Comparison of ENCODE assay signal across 8 cellular contexts in genomic region chr10:63707254-63707910, GRCh38.
A peak's percentile ranks its signal among the peaks of the same experiment; 100 is the strongest.
DNase-seq lines count a peak whose midpoint lies in the region; ATAC-seq, FAIRE-seq and TF ChIP-seq lines count a peak whose summit lies in the region.

No MANE protein-coding gene starts in this region.

- H3K27ac Mint-ChIP-seq in activated T-helper 17 cell treated with anti-CD3 and anti-CD28 coated beads, Interleukin-2, amount 50 U/mL, for 72 hours, result peak overlapping the region; percentile 85

- H3K36me3 Mint-ChIP-seq in activated T-helper 17 cell treated with anti-CD3 and anti-CD28 coated beads, Interleukin-2, amount 50 U/mL, for 72 hours (ENCODE audit: low read depth), result no peaks in the 10 kb centered on the region

- DNase-seq in GM12891 (ENCODE audit: insufficient read length, low spot score) (peak; percentile 21), M059J (ENCODE audit: low read depth) (peak; percentile 99), left ventricle myocardium superior (no peak), stromal cell of bone marrow (ENCODE audit: low read depth) (peak; percentile 98), NCI-H345 treated with DMSO at 0.1 percent for 48 hours (lab: John Stamatoyannopoulos, UW; ENCODE audit: unreplicated experiment) (no peak), NCI-H526 (lab: John Stamatoyannopoulos, UW) (no peak)

- peak; percentile 63 for ATAC-seq in GM21737 (IDR thresholded peaks at IDR 0.05; ENCODE audit: unreplicated experiment)
- peak; percentile 97 for ATAC-seq in activated T-helper 17 cell treated with anti-CD3 and anti-CD28 coated beads, Interleukin-2, amount 50 U/mL, for 72 hours (replicated peaks)
- ATAC-seq in left ventricle myocardium superior, result peak; percentile 53

- FAIRE-seq in GM12891 (lab: Jason Lieb, UNC), result peak; percentile 40

- H3K4me1 Mint-ChIP-seq in activated T-helper 17 cell treated with anti-CD3 and anti-CD28 coated beads, Interleukin-2, amount 50 U/mL, for 72 hours, result peaks cover 12% of the 10 kb centered on the region

- peak overlapping the region; percentile 33 for H3K4me3 Mint-ChIP-seq in activated T-helper 17 cell treated with anti-CD3 and anti-CD28 coated beads, Interleukin-2, amount 50 U/mL, for 72 hours

- intact Hi-C loops in left ventricle myocardium superior (cut with micrococcal nuclease), result no loop called here

- no peak for TF ChIP-seq POLR2A in GM12891 (IDR thresholded peaks at IDR 0.05; ENCODE audit: low read depth, low read length)

- H3K9me3 Mint-ChIP-seq in activated T-helper 17 cell treated with anti-CD3 and anti-CD28 coated beads, Interleukin-2, amount 50 U/mL, for 72 hours, result no peaks in the 10 kb centered on the region

- H3K27me3 Mint-ChIP-seq in activated T-helper 17 cell treated with anti-CD3 and anti-CD28 coated beads, Interleukin-2, amount 50 U/mL, for 72 hours, result no peaks in the 10 kb centered on the region

TF ChIP-seq in GM12891, 5 proteins besides CTCF, POLR2A, EP300 and RAD21:
- no peak for TF ChIP-seq POLR2AphosphoS5 (IDR thresholded peaks at IDR 0.05; ENCODE audit: low read depth, low read length)
- TF ChIP-seq SPI1 (IDR thresholded peaks at IDR 0.05; ENCODE audit: low read depth, low read length), result peak; percentile 69
- TF ChIP-seq TAF1 (IDR thresholded peaks at IDR 0.05; ENCODE audit: low read depth, low read length), result no peak
- TF ChIP-seq POU2F2 (IDR thresholded peaks at IDR 0.05; ENCODE audit: low read depth, low read length), result no peak
- TF ChIP-seq PAX5 (IDR thresholded peaks at IDR 0.05; ENCODE audit: insufficient read depth, low read length, severe bottlenecking), result no peak
TF ChIP-seq in GM12891: peak in this region for 1.

Comparison
In these comparisons a context has a peak if more than half of its experiments do, and no peak if none do; other contexts are left out.
1. DNase-seq: peak in GM12891 (single experiment), M059J (single experiment) and stromal cell of bone marrow (single experiment); none in left ventricle myocardium superior (single experiment), NCI-H345 treated with DMSO at 0.1 percent for 48 hours (single experiment) and NCI-H526 (0 of 2).
2. Peak in every context shown above with its lines, with median percentiles within 50 percentile points of each other: ATAC-seq.